Comparison of ENCODE assay signal across 8 cellular contexts in the genomic region with DNA sequence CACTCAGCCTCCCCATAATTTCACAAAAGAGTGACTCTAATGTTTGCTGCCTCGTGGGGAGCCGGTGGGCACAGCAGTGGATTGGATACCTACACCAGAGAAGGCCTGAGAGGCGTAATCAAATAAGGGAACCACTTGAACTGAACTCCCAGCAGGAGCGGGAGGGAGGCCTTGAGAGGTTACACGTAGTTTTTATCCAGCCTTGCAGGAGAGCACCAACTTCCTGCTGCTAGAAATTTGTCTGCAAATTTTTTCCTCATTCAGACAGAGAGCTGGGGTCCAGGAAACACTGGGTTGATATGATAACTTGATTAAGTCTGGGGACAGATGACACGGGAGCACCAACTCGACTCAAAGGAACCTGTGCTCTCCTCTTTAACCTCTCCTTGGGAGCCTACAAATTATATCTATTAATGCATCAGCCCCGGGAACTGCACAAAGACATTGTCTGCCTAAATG.
DNase-seq lines count a peak whose midpoint lies in the region; ATAC-seq and TF ChIP-seq lines count a peak whose summit lies in the region.

No MANE protein-coding gene starts in this region.

- H3K4me1 ChIP-seq in sigmoid colon = peaks cover 0 to 26% (median 21%) of the 10 kb centered on the region in 4 donors

- no peak overlapping the region for H3K4me3 ChIP-seq in sigmoid colon

- no peaks in the 10 kb centered on the region for H3K9me3 ChIP-seq in sigmoid colon

- WGBS in sigmoid colon, 2 donors = 50 to 84% methylated on average over 8 of the region's 8 CpGs

- no peaks in the 10 kb centered on the region for H3K36me3 ChIP-seq in sigmoid colon

- ATAC-seq in HG03442 (IDR thresholded peaks at IDR 0.05; ENCODE audit: unreplicated experiment) = no peak

- DNase-seq in NCI-H82 (lab: John Stamatoyannopoulos, UW) (peak; percentile 58), NCI-H82 treated with DMSO at 0.1 percent for 48 hours (lab: John Stamatoyannopoulos, UW; ENCODE audit: unreplicated experiment) (no peak), NCI-H345 (lab: John Stamatoyannopoulos, UW) (peak; percentile 87), astrocyte of the hippocampus (ENCODE audit: low read depth, low spot score) (peak; percentile 41), sigmoid colon (peak; percentile 48), germinal center (ENCODE audit: low spot score) (no peak), caudate nucleus (lab: John Stamatoyannopoulos, UW) (no peak)

- peaks cover 7 to 25% (median 13%) of the 10 kb centered on the region in 3 donors for H3K27me3 ChIP-seq in sigmoid colon

- no peak for TF ChIP-seq CTCF in sigmoid colon (IDR thresholded peaks at IDR 0.05)

- no peak for TF ChIP-seq EP300 in sigmoid colon (IDR thresholded peaks at IDR 0.05)

- TF ChIP-seq POLR2A in sigmoid colon (IDR thresholded peaks at IDR 0.05) = no peak

- intact Hi-C loops in sigmoid colon (cut with DNase I) = loop anchor here (5.0 kb wide), 2 partner anchors 68 to 107 kb away; partner anchors contain the start of gene HES1

- peak overlapping the region in 1 of 4 donors; percentile 11 for H3K27ac ChIP-seq in sigmoid colon
- no peak overlapping the region for H3K27ac ChIP-seq in caudate nucleus (ENCODE audit: low read depth, low read length)

Comparison
In these comparisons a context has a peak if more than half of its experiments do, and no peak if none do; other contexts are left out.
1. DNase-seq: peak in NCI-H82 (single experiment), NCI-H345 (single experiment), astrocyte of the hippocampus (single experiment) and sigmoid colon (single experiment); none in NCI-H82 treated with DMSO at 0.1 percent for 48 hours (single experiment), germinal center (single experiment) and caudate nucleus (0 of 61).